Comparison of ENCODE assay signal across 16 cellular contexts in genomic region chr6:149122850-149123821, GRCh38.
A peak's percentile ranks its signal among the peaks of the same experiment; 100 is the strongest.
DNase-seq lines count a peak whose midpoint lies in the region; ATAC-seq, FAIRE-seq and TF ChIP-seq lines count a peak whose summit lies in the region.
"Had no signal": no experiment of that assay in that cellular context is flagged by ENCODE, and none has a peak within 500 bp of the region (broad histone marks: within the 10 kb centered on the region; RNA-seq: fewer than 3 reads in every experiment).

No MANE protein-coding gene starts in this region.

- no peaks in the 10 kb centered on the region for H3K27me3 Mint-ChIP-seq in activated T-cell treated with anti-CD3 and anti-CD28 coated beads, Interleukin-2, amount 50 U/mL, for 72 hours (ENCODE audit: low read depth)
- H3K27me3 Mint-ChIP-seq in activated CD4-positive, alpha-beta memory T cell treated with anti-CD3 and anti-CD28 coated beads, Interleukin-2, amount 10 ng/mL, durations not matched to agents 7 days and 5 days = no peaks in the 10 kb centered on the region

- BruUV-seq in GM12878 (replicated peaks; lab: Mats Ljungman, UMichigan) = no TSS peak

- peak overlapping the region; percentile 86 for H3K27ac Mint-ChIP-seq in activated T-cell treated with anti-CD3 and anti-CD28 coated beads, Interleukin-2, amount 50 U/mL, for 72 hours
- peak overlapping the region; percentile 73 for H3K27ac Mint-ChIP-seq in activated CD4-positive, alpha-beta memory T cell treated with anti-CD3 and anti-CD28 coated beads, Interleukin-2, amount 10 ng/mL, durations not matched to agents 7 days and 5 days

- H3K36me3 Mint-ChIP-seq in activated T-cell treated with anti-CD3 and anti-CD28 coated beads, Interleukin-2, amount 50 U/mL, for 72 hours (ENCODE audit: insufficient read depth in 2 of 2) = peaks cover 17 to 25% of the 10 kb centered on the region in 2 donors
- H3K36me3 Mint-ChIP-seq in activated CD4-positive, alpha-beta memory T cell treated with anti-CD3 and anti-CD28 coated beads, Interleukin-2, amount 10 ng/mL, durations not matched to agents 7 days and 5 days (ENCODE audit: low read depth) = peaks cover 75% of the 10 kb centered on the region

- WGBS in GM12878 (ENCODE audit: insufficient coverage, insufficient replicate concordance, low lambda C conversion rate, missing lambda C conversion rate) = 49% methylated on average over 4 of the region's 4 CpGs

- no peak overlapping the region for H3K4me2 ChIP-seq in GM12878 (ENCODE audit: control insufficient read depth, insufficient read depth)

- no peaks in the 10 kb centered on the region for H3K27me3 ChIP-seq in GM12878 (replicated peaks in 1 of 2; ENCODE audit: control insufficient read depth in 2 of 2, insufficient read depth in 2 of 2, low read length in 1 of 2)

- no peak for TF ChIP-seq EP300 in GM12878 (IDR thresholded peaks at IDR 0.05; ENCODE audit: borderline replicate concordance in 1 of 2, control insufficient read depth in 1 of 2, low read depth in 2 of 2, low read length in 2 of 2)

- RAD21 ChIA-PET in GM12878 (lab: Charles Lee; ENCODE audit: unreplicated experiment) = interaction anchor here (0.6 to 1.5 kb wide), 4 partner anchors 8 to 69 kb away, joined by 3 to 4 read pairs (median 4); no protein-coding TSS in a partner anchor

- no peak for DNase-seq in activated T-cell treated with anti-CD3 and anti-CD28 coated beads, Interleukin-2, amount 50 U/mL, for 72 hours
- DNase-seq in activated T-cell treated with anti-CD3 and anti-CD28 coated beads for 4 hours (no peak), GM12892 (ENCODE audit: insufficient read length) (no peak), GM12878 (ENCODE audit: low read depth, low spot score) (no peak), NCI-H748 (lab: John Stamatoyannopoulos, UW; ENCODE audit: unreplicated experiment) (no peak), DMS114 treated with DMSO at 0.1 percent for 48 hours (lab: John Stamatoyannopoulos, UW; ENCODE audit: unreplicated experiment) (no peak), GM12891 (ENCODE audit: insufficient read length, low spot score) (no peak)
- DNase-seq in activated CD4-positive, alpha-beta memory T cell treated with anti-CD3 and anti-CD28 coated beads, Interleukin-2, amount 10 ng/mL, durations not matched to agents 7 days and 5 days = no peak
- DNase-seq: ACHN; CD8-positive, alpha-beta memory T cell; KBM-7; NCI-H1048; NCI-H1694; NCI-H69 had no signal

- intact Hi-C loops in GM12878 (cut with micrococcal nuclease; ENCODE audit: unreplicated experiment) = no loop called here

- no peaks in the 10 kb centered on the region for H3K36me3 ChIP-seq in GM12878 (ENCODE audit: control insufficient read depth in 2 of 2, insufficient read depth in 2 of 2, low read length in 1 of 2)

- no peaks in the 10 kb centered on the region for H3K79me2 ChIP-seq in GM12878 (ENCODE audit: control insufficient read depth, insufficient read depth, low read length)

- peak overlapping the region; percentile 3 to 62 for H3K4me3 Mint-ChIP-seq in activated T-cell treated with anti-CD3 and anti-CD28 coated beads, Interleukin-2, amount 50 U/mL, for 72 hours
- peak overlapping the region; percentile 18 for H3K4me3 Mint-ChIP-seq in activated CD4-positive, alpha-beta memory T cell treated with anti-CD3 and anti-CD28 coated beads, Interleukin-2, amount 10 ng/mL, durations not matched to agents 7 days and 5 days
- H3K4me3 Mint-ChIP-seq: CD8-positive, alpha-beta memory T cell had no signal

- in situ Hi-C loops in GM12878 (cut with MboI) = no loop called here

- TF ChIP-seq CTCF in GM12878 (IDR thresholded peaks at IDR 0.05 in 2 of 3, conservative IDR thresholded peaks at IDR 0.05 in 1 of 3; ENCODE audit: control insufficient read depth in 2 of 3, extremely low read depth in 1 of 3, insufficient read depth in 1 of 3, low read depth in 3 of 3, low read length in 3 of 3) = no peak

- no peak overlapping the region for H3K4me3 ChIP-seq in GM12878

- H3K27ac ChIP-seq in GM12878 (ENCODE audit: control insufficient read depth, insufficient read depth) = no peak overlapping the region
- H3K27ac ChIP-seq: HL-60 had no signal

- H2AFZ ChIP-seq in GM12878 (ENCODE audit: control insufficient read depth, low read depth, low read length) = peak overlapping the region; percentile 50

- POLR2A ChIA-PET in activated CD4-positive, alpha-beta memory T cell treated with anti-CD3 and anti-CD28 coated beads, Interleukin-2, amount 10 ng/mL, durations not matched to agents 7 days and 5 days (lab: Charles Lee) = interaction anchor here (0.7 to 2.1 kb wide), 10 partner anchors 9 to 214 kb away, joined by 3 to 26 read pairs (median 5); no protein-coding TSS in a partner anchor
- POLR2A ChIA-PET in GM12878 (lab: Charles Lee) = interaction anchor here (1.1 to 1.4 kb wide), 2 partner anchors 16 to 73 kb away, joined by 3 to 5 read pairs; no protein-coding TSS in a partner anchor

- peak in 1 of 2 donors; percentile 32 for ATAC-seq in activated T-cell treated with anti-CD3 and anti-CD28 coated beads, Interleukin-2, amount 50 U/mL, for 72 hours (replicated peaks in 1 of 2)
- ATAC-seq in GM12878 = no peak

- no peaks in the 10 kb centered on the region for H3K4me1 ChIP-seq in GM12878 (ENCODE audit: control insufficient read depth, insufficient read depth, low read length)

- H3K4me1 Mint-ChIP-seq in activated T-cell treated with anti-CD3 and anti-CD28 coated beads, Interleukin-2, amount 50 U/mL, for 72 hours (ENCODE audit: low read depth) = peaks cover 60% of the 10 kb centered on the region
- peaks cover 56% of the 10 kb centered on the region for H3K4me1 Mint-ChIP-seq in activated CD4-positive, alpha-beta memory T cell treated with anti-CD3 and anti-CD28 coated beads, Interleukin-2, amount 10 ng/mL, durations not matched to agents 7 days and 5 days

- H3K9me3 Mint-ChIP-seq in activated T-cell treated with anti-CD3 and anti-CD28 coated beads, Interleukin-2, amount 50 U/mL, for 72 hours = peaks cover 6 to 17% of the 10 kb centered on the region in 2 donors
- H3K9me3 Mint-ChIP-seq in activated CD4-positive, alpha-beta memory T cell treated with anti-CD3 and anti-CD28 coated beads, Interleukin-2, amount 10 ng/mL, durations not matched to agents 7 days and 5 days = peaks cover 30% of the 10 kb centered on the region

- H4K20me1 ChIP-seq in GM12878 (ENCODE audit: control insufficient read depth, insufficient read depth) = no peaks in the 10 kb centered on the region

- H3K9me3 ChIP-seq in GM12878 (replicated peaks; ENCODE audit: control insufficient read depth, insufficient read depth, low read length) = no peaks in the 10 kb centered on the region; the same call in 2 of the 3 replicates

- SMC1A ChIA-PET in GM12878 (lab: Charles Lee; ENCODE audit: uncharacterized antibody, unreplicated experiment) = interaction anchor here (0.8 to 2.0 kb wide), 9 partner anchors 8 to 111 kb away, joined by 3 to 8 read pairs (median 3); no protein-coding TSS in a partner anchor

- TF ChIP-seq POLR2A in GM12892 (IDR thresholded peaks at IDR 0.05; ENCODE audit: low read depth, low read length) = no peak
- no peak for TF ChIP-seq POLR2A in GM12878 (IDR thresholded peaks at IDR 0.05; ENCODE audit: low read depth, low read length)
- TF ChIP-seq POLR2A in GM12891 (IDR thresholded peaks at IDR 0.05; ENCODE audit: low read depth, low read length) = no peak

- TF ChIP-seq RAD21 in GM12878 (IDR thresholded peaks at IDR 0.05; ENCODE audit: insufficient read depth, low read depth, low read length) = no peak

- no peak overlapping the region for H3K9ac ChIP-seq in GM12878 (ENCODE audit: control insufficient read depth, insufficient read depth, low read length)

- FAIRE-seq in GM12892 (lab: Jason Lieb, UNC) = peak; percentile 21
- no peak for FAIRE-seq in GM12878 (lab: Jason Lieb, UNC)
- FAIRE-seq in GM12891 (lab: Jason Lieb, UNC) = no peak
- FAIRE-seq: H54 had no signal

- CTCF ChIA-PET in activated CD4-positive, alpha-beta memory T cell treated with anti-CD3 and anti-CD28 coated beads, Interleukin-2, amount 10 ng/mL, durations not matched to agents 7 days and 5 days (lab: Charles Lee) = interaction anchor here (0.6 to 1.5 kb wide), 2 partner anchors 28 to 279 kb away, joined by 3 to 4 read pairs; no protein-coding TSS in a partner anchor
- CTCF ChIA-PET in GM12878 (lab: Yijun Ruan, JAX) = interaction anchor here (0.6 to 1.7 kb wide), 4 partner anchors 8 to 1866 kb away, joined by 3 to 6 read pairs (median 4); no protein-coding TSS in a partner anchor

TF ChIP-seq in GM12878, 131 proteins besides CTCF, POLR2A, EP300 and RAD21 (continues in another document):
- TF ChIP-seq SMC3 (IDR thresholded peaks at IDR 0.05; ENCODE audit: borderline replicate concordance, low read length) (no peak), RAD51 (IDR thresholded peaks at IDR 0.05) (no peak), ZNF274 (IDR thresholded peaks at IDR 0.05; ENCODE audit: insufficient read depth, insufficient read length) (no peak), ASH2L (IDR thresholded peaks at IDR 0.05; ENCODE audit: borderline replicate concordance, low read depth) (no peak), RBBP5 (conservative IDR thresholded peaks at IDR 0.05) (no peak)

TF ChIP-seq in GM12891, 5 proteins besides CTCF, POLR2A, EP300 and RAD21:
- TF ChIP-seq TAF1 (IDR thresholded peaks at IDR 0.05; ENCODE audit: low read depth, low read length) (no peak), POLR2AphosphoS5 (IDR thresholded peaks at IDR 0.05; ENCODE audit: low read depth, low read length) (no peak), PAX5 (IDR thresholded peaks at IDR 0.05; ENCODE audit: insufficient read depth, low read length, severe bottlenecking) (no peak), POU2F2 (IDR thresholded peaks at IDR 0.05; ENCODE audit: low read depth, low read length) (no peak), SPI1 (IDR thresholded peaks at IDR 0.05; ENCODE audit: low read depth, low read length) (no peak)
TF ChIP-seq in GM12891: peak in this region for 0.
